1 cellular context compared by ENCODE assay signal in genomic region chr3:150436161-150436560, GRCh38.
TF ChIP-seq lines count a peak whose summit lies in the region.

No MANE protein-coding gene starts in this region.

TF ChIP-seq in K562, 482 proteins besides CTCF, POLR2A, EP300 and RAD21 (continued from another document):
- TF ChIP-seq, protein P1, sequence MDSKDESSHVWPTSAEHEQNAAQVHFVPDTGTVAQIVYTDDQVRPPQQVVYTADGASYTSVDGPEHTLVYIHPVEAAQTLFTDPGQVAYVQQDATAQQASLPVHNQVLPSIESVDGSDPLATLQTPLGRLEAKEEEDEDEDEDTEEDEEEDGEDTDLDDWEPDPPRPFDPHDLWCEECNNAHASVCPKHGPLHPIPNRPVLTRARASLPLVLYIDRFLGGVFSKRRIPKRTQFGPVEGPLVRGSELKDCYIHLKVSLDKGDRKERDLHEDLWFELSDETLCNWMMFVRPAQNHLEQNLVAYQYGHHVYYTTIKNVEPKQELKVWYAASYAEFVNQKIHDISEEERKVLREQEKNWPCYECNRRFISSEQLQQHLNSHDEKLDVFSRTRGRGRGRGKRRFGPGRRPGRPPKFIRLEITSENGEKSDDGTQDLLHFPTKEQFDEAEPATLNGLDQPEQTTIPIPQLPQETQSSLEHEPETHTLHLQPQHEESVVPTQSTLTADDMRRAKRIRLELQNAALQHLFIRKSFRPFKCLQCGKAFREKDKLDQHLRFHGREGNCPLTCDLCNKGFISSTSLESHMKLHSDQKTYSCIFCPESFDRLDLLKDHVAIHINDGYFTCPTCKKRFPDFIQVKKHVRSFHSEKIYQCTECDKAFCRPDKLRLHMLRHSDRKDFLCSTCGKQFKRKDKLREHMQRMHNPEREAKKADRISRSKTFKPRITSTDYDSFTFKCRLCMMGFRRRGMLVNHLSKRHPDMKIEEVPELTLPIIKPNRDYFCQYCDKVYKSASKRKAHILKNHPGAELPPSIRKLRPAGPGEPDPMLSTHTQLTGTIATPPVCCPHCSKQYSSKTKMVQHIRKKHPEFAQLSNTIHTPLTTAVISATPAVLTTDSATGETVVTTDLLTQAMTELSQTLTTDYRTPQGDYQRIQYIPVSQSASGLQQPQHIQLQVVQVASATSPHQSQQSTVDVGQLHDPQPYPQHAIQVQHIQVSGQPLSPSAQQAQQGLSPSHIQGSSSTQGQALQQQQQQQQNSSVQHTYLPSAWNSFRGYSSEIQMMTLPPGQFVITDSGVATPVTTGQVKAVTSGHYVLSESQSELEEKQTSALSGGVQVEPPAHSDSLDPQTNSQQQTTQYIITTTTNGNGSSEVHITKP (IDR thresholded peaks at IDR 0.05; ENCODE audit: partially characterized antibody), result no peak
- no peak for TF ChIP-seq THRB (CRISPR knock-in tag; conservative IDR thresholded peaks at IDR 0.05)
- TF ChIP-seq, protein P2, sequence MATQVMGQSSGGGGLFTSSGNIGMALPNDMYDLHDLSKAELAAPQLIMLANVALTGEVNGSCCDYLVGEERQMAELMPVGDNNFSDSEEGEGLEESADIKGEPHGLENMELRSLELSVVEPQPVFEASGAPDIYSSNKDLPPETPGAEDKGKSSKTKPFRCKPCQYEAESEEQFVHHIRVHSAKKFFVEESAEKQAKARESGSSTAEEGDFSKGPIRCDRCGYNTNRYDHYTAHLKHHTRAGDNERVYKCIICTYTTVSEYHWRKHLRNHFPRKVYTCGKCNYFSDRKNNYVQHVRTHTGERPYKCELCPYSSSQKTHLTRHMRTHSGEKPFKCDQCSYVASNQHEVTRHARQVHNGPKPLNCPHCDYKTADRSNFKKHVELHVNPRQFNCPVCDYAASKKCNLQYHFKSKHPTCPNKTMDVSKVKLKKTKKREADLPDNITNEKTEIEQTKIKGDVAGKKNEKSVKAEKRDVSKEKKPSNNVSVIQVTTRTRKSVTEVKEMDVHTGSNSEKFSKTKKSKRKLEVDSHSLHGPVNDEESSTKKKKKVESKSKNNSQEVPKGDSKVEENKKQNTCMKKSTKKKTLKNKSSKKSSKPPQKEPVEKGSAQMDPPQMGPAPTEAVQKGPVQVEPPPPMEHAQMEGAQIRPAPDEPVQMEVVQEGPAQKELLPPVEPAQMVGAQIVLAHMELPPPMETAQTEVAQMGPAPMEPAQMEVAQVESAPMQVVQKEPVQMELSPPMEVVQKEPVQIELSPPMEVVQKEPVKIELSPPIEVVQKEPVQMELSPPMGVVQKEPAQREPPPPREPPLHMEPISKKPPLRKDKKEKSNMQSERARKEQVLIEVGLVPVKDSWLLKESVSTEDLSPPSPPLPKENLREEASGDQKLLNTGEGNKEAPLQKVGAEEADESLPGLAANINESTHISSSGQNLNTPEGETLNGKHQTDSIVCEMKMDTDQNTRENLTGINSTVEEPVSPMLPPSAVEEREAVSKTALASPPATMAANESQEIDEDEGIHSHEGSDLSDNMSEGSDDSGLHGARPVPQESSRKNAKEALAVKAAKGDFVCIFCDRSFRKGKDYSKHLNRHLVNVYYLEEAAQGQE (CRISPR knock-in tag; IDR thresholded peaks at IDR 0.05; ENCODE audit: low read depth), result no peak
- no peak for TF ChIP-seq SMAD4 (CRISPR knock-in tag; conservative IDR thresholded peaks at IDR 0.05)
- no peak for TF ChIP-seq MBD2 (IDR thresholded peaks at IDR 0.05; ENCODE audit: borderline replicate concordance, low read depth)
- TF ChIP-seq ARID1B (IDR thresholded peaks at IDR 0.05), result no peak
- TF ChIP-seq MCM7 (IDR thresholded peaks at IDR 0.05), result no peak
- no peak for TF ChIP-seq LARP7 (IDR thresholded peaks at IDR 0.05)
- TF ChIP-seq, protein P3, sequence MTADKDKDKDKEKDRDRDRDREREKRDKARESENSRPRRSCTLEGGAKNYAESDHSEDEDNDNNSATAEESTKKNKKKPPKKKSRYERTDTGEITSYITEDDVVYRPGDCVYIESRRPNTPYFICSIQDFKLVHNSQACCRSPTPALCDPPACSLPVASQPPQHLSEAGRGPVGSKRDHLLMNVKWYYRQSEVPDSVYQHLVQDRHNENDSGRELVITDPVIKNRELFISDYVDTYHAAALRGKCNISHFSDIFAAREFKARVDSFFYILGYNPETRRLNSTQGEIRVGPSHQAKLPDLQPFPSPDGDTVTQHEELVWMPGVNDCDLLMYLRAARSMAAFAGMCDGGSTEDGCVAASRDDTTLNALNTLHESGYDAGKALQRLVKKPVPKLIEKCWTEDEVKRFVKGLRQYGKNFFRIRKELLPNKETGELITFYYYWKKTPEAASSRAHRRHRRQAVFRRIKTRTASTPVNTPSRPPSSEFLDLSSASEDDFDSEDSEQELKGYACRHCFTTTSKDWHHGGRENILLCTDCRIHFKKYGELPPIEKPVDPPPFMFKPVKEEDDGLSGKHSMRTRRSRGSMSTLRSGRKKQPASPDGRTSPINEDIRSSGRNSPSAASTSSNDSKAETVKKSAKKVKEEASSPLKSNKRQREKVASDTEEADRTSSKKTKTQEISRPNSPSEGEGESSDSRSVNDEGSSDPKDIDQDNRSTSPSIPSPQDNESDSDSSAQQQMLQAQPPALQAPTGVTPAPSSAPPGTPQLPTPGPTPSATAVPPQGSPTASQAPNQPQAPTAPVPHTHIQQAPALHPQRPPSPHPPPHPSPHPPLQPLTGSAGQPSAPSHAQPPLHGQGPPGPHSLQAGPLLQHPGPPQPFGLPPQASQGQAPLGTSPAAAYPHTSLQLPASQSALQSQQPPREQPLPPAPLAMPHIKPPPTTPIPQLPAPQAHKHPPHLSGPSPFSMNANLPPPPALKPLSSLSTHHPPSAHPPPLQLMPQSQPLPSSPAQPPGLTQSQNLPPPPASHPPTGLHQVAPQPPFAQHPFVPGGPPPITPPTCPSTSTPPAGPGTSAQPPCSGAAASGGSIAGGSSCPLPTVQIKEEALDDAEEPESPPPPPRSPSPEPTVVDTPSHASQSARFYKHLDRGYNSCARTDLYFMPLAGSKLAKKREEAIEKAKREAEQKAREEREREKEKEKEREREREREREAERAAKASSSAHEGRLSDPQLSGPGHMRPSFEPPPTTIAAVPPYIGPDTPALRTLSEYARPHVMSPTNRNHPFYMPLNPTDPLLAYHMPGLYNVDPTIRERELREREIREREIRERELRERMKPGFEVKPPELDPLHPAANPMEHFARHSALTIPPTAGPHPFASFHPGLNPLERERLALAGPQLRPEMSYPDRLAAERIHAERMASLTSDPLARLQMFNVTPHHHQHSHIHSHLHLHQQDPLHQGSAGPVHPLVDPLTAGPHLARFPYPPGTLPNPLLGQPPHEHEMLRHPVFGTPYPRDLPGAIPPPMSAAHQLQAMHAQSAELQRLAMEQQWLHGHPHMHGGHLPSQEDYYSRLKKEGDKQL (CRISPR knock-in tag; IDR thresholded peaks at IDR 0.05; ENCODE audit: borderline replicate concordance), result no peak
